Comparison of ENCODE assay signal across 12 cellular contexts in genomic region chr3:125053304-125053699, GRCh38. TPM values are rescaled to one million over a fixed set of nuclear protein-coding genes. Genes with fewer than 3 reads are reported as not detected.
A peak's percentile ranks its signal among the peaks of the same experiment; 100 is the strongest.
DNase-seq lines count a peak whose midpoint lies in the region; ATAC-seq and TF ChIP-seq lines count a peak whose summit lies in the region.
"Had no signal": no experiment of that assay in that cellular context is flagged by ENCODE, and none has a peak within 500 bp of the region (broad histone marks: within the 10 kb centered on the region; RNA-seq: fewer than 3 reads in every experiment).

No MANE protein-coding gene starts in this region.

- ATAC-seq in sciatic nerve (no peak), HG03432 (IDR thresholded peaks at IDR 0.05; ENCODE audit: unreplicated experiment) (no peak)

- peak overlapping the region in 2 of 3 donors; percentile 23 to 52 for H3K9ac ChIP-seq in skeletal muscle tissue (ENCODE audit: low read depth in 1 of 3, low read length in 3 of 3)

- H3K27me3 ChIP-seq in GM06990 (replicated peaks; ENCODE audit: control insufficient read depth, insufficient read depth, low read length): no peaks in the 10 kb centered on the region
- H3K27me3 ChIP-seq in skeletal muscle tissue (ENCODE audit: control insufficient read depth in 3 of 3, insufficient read depth in 3 of 3, low read length in 3 of 3): no peaks in the 10 kb centered on the region

- H3K36me3 ChIP-seq in GM06990 (ENCODE audit: control insufficient read depth, insufficient read depth, low read length) (peaks cover 2% of the 10 kb centered on the region), skeletal muscle tissue (ENCODE audit: control insufficient read depth in 3 of 3, insufficient read depth in 3 of 3, low read length in 3 of 3) (peaks cover 0 to 2% (median 0%) of the 10 kb centered on the region in 3 donors)

- intact Hi-C loops in sciatic nerve (cut with DNase I): no loop called here

- DNase-seq in GM06990 (ENCODE audit: extremely low read depth, insufficient read length) (no peak), fibroblast of the aortic adventitia (ENCODE audit: low read depth) (no peak), sciatic nerve (ENCODE audit: low spot score) (no peak), NCI-H526 treated with DMSO at 0.1 percent for 48 hours (lab: John Stamatoyannopoulos, UW) (no peak)
- no peak for DNase-seq in NK-92 treated with Interleukin-12 subunit alpha and Interleukin-12 subunit beta, amount 100 ng/mL, for 24 hours (lab: John Stamatoyannopoulos, UW)
- DNase-seq: activated gamma-delta T cell treated with Interleukin-2 at 50 U/mL for 16 hours; MM.1S; SHP77; stimulated activated CD4-positive, alpha-beta T cell treated with anti-CD3 and anti-CD28 coated beads, Interleukin-2, amount 100 ng/mL, for 48 hours had no signal

- H3K9me3 ChIP-seq in skeletal muscle tissue (ENCODE audit: control insufficient read depth in 3 of 3, low read length in 3 of 3): no peaks in the 10 kb centered on the region

- no peak for TF ChIP-seq CTCF in GM06990 (IDR thresholded peaks at IDR 0.05; ENCODE audit: insufficient read depth, low read length, poor library complexity, severe bottlenecking)
- TF ChIP-seq CTCF in VCaP (conservative IDR thresholded peaks at IDR 0.05): no peak
- TF ChIP-seq CTCF in fibroblast of the aortic adventitia (IDR thresholded peaks at IDR 0.05; ENCODE audit: insufficient read depth, low read length): no peak

- peak overlapping the region; percentile 16; the same call in 1 of the 2 replicates for H3K27ac ChIP-seq in VCaP
- peak overlapping the region; percentile 77 for H3K27ac ChIP-seq in skeletal muscle tissue (ENCODE audit: low read depth, low read length)

- H3K4me3 ChIP-seq in GM06990 (replicated peaks; ENCODE audit: low read depth, low read length) (peak overlapping the region; percentile 77), fibroblast of the aortic adventitia (ENCODE audit: low read depth, low read length) (peak overlapping the region; percentile 96), skeletal muscle tissue (ENCODE audit: low read length in 3 of 3) (peak overlapping the region in 2 of 3 donors; percentile 46 to 89)

- H3K4me1 ChIP-seq in skeletal muscle tissue (ENCODE audit: control insufficient read depth in 3 of 3, insufficient read depth in 3 of 3, low read length in 3 of 3): peaks cover 53 to 66% (median 64%) of the 10 kb centered on the region in 3 donors

RNA-seq across cellular contexts. Expression of gene HEG1, which starts 2.5 kb away (rescaled TPM):
- 198 and 256 TPM in 2 replicates for total RNA-seq in fibroblast of the aortic adventitia (ENCODE audit: low replicate concordance)
- 25.1 TPM for total RNA-seq in skeletal muscle tissue
- 87.4 TPM for total RNA-seq in sciatic nerve
